In the genomic region with DNA sequence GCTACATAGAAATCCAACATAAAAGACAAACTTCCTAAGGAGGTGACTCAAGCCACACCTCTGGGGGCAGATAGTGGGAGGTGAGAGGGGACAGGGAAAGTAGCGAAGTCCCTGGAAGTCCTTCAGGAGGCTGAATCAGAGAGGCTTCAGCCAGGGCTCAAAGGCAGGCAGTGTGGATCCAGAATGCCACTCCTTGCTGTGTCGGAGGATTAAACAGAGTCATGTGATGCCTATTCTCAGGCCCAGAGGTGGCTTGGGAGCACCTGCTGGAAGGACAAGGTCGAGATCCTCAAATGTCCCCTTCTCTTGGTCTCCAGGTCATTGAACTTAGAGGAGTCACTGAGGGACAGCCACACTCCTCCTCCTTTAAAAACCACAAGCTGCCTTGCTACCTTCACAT, we compare ENCODE assay signal across 10 cellular contexts.
"Had no signal": no experiment of that assay in that cellular context is flagged by ENCODE, and none has a peak within 500 bp of the region (broad histone marks: within the 10 kb centered on the region; RNA-seq: fewer than 3 reads in every experiment).

No MANE protein-coding gene starts in this region.

- H3K27ac Mint-ChIP-seq: activated naive CD4-positive, alpha-beta T cell treated with anti-CD3 and anti-CD28 coated beads, Interleukin-2, amount 50 U/mL, for 24 hours; T-helper 17 cell had no signal

- H3K36me3 Mint-ChIP-seq: activated naive CD4-positive, alpha-beta T cell treated with anti-CD3 and anti-CD28 coated beads, Interleukin-2, amount 50 U/mL, for 24 hours had no signal

- H3K9me3 ChIP-seq: ovary, testis had no signal

- H3K27ac ChIP-seq: ovary had no signal

- H3K36me3 ChIP-seq: ovary had no signal

- H3K4me3 ChIP-seq: ovary, testis had no signal

- H3K4me1 Mint-ChIP-seq: activated naive CD4-positive, alpha-beta T cell treated with anti-CD3 and anti-CD28 coated beads, Interleukin-2, amount 50 U/mL, for 24 hours had no signal

- H3K9me3 Mint-ChIP-seq: activated naive CD4-positive, alpha-beta T cell treated with anti-CD3 and anti-CD28 coated beads, Interleukin-2, amount 50 U/mL, for 24 hours; neural crest cell had no signal

- H3K4me3 Mint-ChIP-seq: activated naive CD4-positive, alpha-beta T cell treated with anti-CD3 and anti-CD28 coated beads, Interleukin-2, amount 50 U/mL, for 24 hours; neural crest cell; T-helper 17 cell had no signal

- H3K27me3 ChIP-seq: ovary, testis had no signal

- DNase-seq: activated CD4-positive, alpha-beta T cell treated with anti-CD3 and anti-CD28 coated beads, Interleukin-2, amount 50 U/mL, for 1 hour; activated CD4-positive, CD25-positive, alpha-beta regulatory T cell; kidney; ovary; stimulated activated CD4-positive, alpha-beta T cell treated with anti-CD3 and anti-CD28 coated beads, Interleukin-2, amount 100 ng/mL, for 48 hours; stimulated activated naive CD8-positive, alpha-beta T cell treated with anti-CD3 and anti-CD28 coated beads, Interleukin-15, Interleukin-2, amounts not matched to agents 100 U/mL and 50 U/mL, for 24 hours; T-helper 17 cell; testis had no signal
